Comparison of ENCODE assay signal across 26 cellular contexts in the genomic region with DNA sequence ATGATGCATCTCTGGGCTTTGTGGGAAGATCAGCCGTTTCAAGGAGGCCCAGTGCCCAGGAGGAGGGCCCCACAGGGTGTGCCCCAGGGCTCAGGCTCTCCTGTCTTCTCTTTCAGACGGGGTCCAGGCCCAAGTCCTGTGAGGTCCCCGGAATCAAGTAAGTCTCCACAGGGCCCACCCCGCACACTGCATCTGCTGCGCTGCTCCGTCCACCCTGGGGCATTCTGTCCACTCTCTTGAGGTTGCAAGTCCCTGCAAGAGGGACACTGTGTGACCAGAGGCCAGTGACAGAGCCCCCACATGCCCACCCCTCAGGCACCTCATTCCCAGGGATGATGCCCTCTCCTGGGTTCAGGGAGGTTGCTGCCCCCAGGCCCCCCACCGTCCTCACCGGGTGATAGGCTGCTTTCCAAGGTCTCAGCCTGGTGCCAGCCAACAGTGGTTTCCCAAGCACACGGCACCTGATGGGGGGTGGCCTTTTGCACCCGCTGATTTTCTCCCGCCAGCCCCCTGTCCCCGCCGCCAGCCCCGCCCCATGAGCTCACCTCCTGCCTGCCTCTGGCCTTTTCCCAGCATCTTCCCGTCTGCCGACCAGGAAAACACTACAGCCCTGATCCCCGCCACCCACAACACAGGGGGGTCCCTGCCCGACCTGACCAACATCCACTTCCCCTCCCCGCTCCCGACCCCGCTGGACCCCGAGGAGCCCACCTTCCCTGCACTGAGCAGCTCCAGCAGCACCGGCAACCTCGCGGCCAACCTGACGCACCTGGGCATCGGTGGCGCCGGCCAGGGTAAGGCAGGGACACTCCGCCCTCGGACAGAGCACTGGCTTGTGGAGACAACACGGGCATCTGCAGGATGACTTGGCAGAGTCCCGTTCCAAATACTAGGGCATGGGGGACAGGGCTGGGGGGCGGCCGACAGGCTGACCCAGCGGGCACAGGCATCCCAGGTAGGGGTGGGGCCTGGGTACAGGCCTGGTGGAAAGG. TPM values are rescaled to one million over a fixed set of nuclear protein-coding genes. Genes with fewer than 3 reads are reported as not detected.
"Had no signal": no experiment of that assay in that cellular context is flagged by ENCODE, and none has a peak within 500 bp of the region (broad histone marks: within the 10 kb centered on the region; RNA-seq: fewer than 3 reads in every experiment).

No MANE protein-coding gene starts in this region.

- H3K27ac Mint-ChIP-seq: activated B cell treated with CpG ODN at 0.5 μM for 24 hours; activated CD4-positive, alpha-beta T cell treated with anti-CD3 and anti-CD28 coated beads, Interleukin-2, amount 10 ng/mL, durations not matched to agents 24 days and 14 days; activated CD8-positive, alpha-beta memory T cell treated with anti-CD3 and anti-CD28 coated beads, Interleukin-2, amount 10 ng/mL, durations not matched to agents 7 days and 5 days; activated naive CD4-positive, alpha-beta T cell treated with anti-CD3 and anti-CD28 coated beads, Interleukin-2, amount 50 U/mL, for 24 hours; activated T-cell treated with anti-CD3 and anti-CD28 coated beads, Interleukin-2, amount 50 U/mL, for 24 hours; activated T-helper 1 cell treated with anti-CD3 and anti-CD28 coated beads, Interleukin-12 subunit alpha, Interleukin-12 subunit beta, Interleukin-2, Interleukin-4 antibody, amounts not matched to agents 30 ng/mL and 10 ng/mL and 1 ng/mL, durations not matched to agents 14 hours and 24 hours and 36 hours; T-helper 1 cell treated with Interleukin-12 subunit alpha and Interleukin-12 subunit beta and Interleukin-4 antibody, amounts not matched to agents 30 μg/mL and 1 μg/mL, for 36 hours had no signal

- H3K4me3 Mint-ChIP-seq: activated B cell treated with CpG ODN at 0.5 μM for 24 hours; activated CD4-positive, alpha-beta T cell treated with anti-CD3 and anti-CD28 coated beads, Interleukin-2, amount 10 ng/mL, durations not matched to agents 24 days and 14 days; activated CD8-positive, alpha-beta memory T cell treated with anti-CD3 and anti-CD28 coated beads, Interleukin-2, amount 10 ng/mL, durations not matched to agents 7 days and 5 days; activated naive CD4-positive, alpha-beta T cell treated with anti-CD3 and anti-CD28 coated beads, Interleukin-2, amount 50 U/mL, for 24 hours; activated T-cell treated with anti-CD3 and anti-CD28 coated beads, Interleukin-2, amount 50 U/mL, for 24 hours; activated T-helper 1 cell treated with anti-CD3 and anti-CD28 coated beads, Interleukin-12 subunit alpha, Interleukin-12 subunit beta, Interleukin-2, Interleukin-4 antibody, amounts not matched to agents 30 ng/mL and 10 ng/mL and 1 ng/mL, durations not matched to agents 14 hours and 24 hours and 36 hours; T-helper 1 cell treated with Interleukin-12 subunit alpha and Interleukin-12 subunit beta and Interleukin-4 antibody, amounts not matched to agents 30 μg/mL and 1 μg/mL, for 36 hours had no signal

- DNase-seq: activated B cell treated with CpG ODN at 0.5 μM for 24 hours; activated CD4-positive, alpha-beta T cell treated with anti-CD3 and anti-CD28 coated beads for 1 hour; activated CD4-positive, alpha-beta T cell treated with anti-CD3 and anti-CD28 coated beads, Interleukin-2, amount 10 ng/mL, durations not matched to agents 24 days and 14 days; activated CD4-positive, alpha-beta T cell treated with anti-CD3 and anti-CD28 coated beads, Interleukin-2, amount 50 U/mL, for 48 hours; activated CD8-positive, alpha-beta memory T cell treated with anti-CD3 and anti-CD28 coated beads, Interleukin-2, amount 10 ng/mL, durations not matched to agents 7 days and 5 days; activated effector memory CD4-positive, alpha-beta T cell treated with Interleukin-2 at 50 U/mL for 16 hours; activated naive CD4-positive, alpha-beta T cell; activated T-cell treated with anti-CD3 and anti-CD28 coated beads, Interleukin-2, amount 50 U/mL, for 24 hours; aorta; KG1; NCI-H1048; NCI-H1930; NCI-H2107; NCI-H345; NCI-H510A; NCI-H526 treated with DMSO at 0.1 percent for 48 hours; SHP77 treated with DMSO at 0.1 percent for 48 hours; T-helper 9 cell had no signal

- H3K27ac ChIP-seq: breast epithelium had no signal

- H3K9me3 ChIP-seq: breast epithelium had no signal

- ATAC-seq: activated CD8-positive, alpha-beta memory T cell treated with anti-CD3 and anti-CD28 coated beads, Interleukin-2, amount 10 ng/mL, durations not matched to agents 7 days and 5 days had no signal

- H3K36me3 Mint-ChIP-seq: activated CD8-positive, alpha-beta memory T cell treated with anti-CD3 and anti-CD28 coated beads, Interleukin-2, amount 10 ng/mL, durations not matched to agents 7 days and 5 days; activated naive CD4-positive, alpha-beta T cell treated with anti-CD3 and anti-CD28 coated beads, Interleukin-2, amount 50 U/mL, for 24 hours had no signal

- H3K27me3 ChIP-seq: breast epithelium had no signal

- H3K4me3 ChIP-seq: breast epithelium had no signal

- H3K36me3 ChIP-seq: breast epithelium had no signal

- FAIRE-seq: RCC 7860 had no signal

- H3K4me1 Mint-ChIP-seq: activated CD4-positive, alpha-beta T cell treated with anti-CD3 and anti-CD28 coated beads, Interleukin-2, amount 10 ng/mL, durations not matched to agents 24 days and 14 days; activated naive CD4-positive, alpha-beta T cell treated with anti-CD3 and anti-CD28 coated beads, Interleukin-2, amount 50 U/mL, for 24 hours had no signal

- H3K9me3 Mint-ChIP-seq: activated B cell treated with CpG ODN at 0.5 μM for 24 hours; activated CD4-positive, alpha-beta T cell treated with anti-CD3 and anti-CD28 coated beads, Interleukin-2, amount 10 ng/mL, durations not matched to agents 24 days and 14 days; activated naive CD4-positive, alpha-beta T cell treated with anti-CD3 and anti-CD28 coated beads, Interleukin-2, amount 50 U/mL, for 24 hours; activated T-cell treated with anti-CD3 and anti-CD28 coated beads, Interleukin-2, amount 50 U/mL, for 24 hours; activated T-helper 1 cell treated with anti-CD3 and anti-CD28 coated beads, Interleukin-12 subunit alpha, Interleukin-12 subunit beta, Interleukin-2, Interleukin-4 antibody, amounts not matched to agents 30 ng/mL and 10 ng/mL and 1 ng/mL, durations not matched to agents 14 hours and 24 hours and 36 hours; T-helper 1 cell treated with Interleukin-12 subunit alpha and Interleukin-12 subunit beta and Interleukin-4 antibody, amounts not matched to agents 30 μg/mL and 1 μg/mL, for 36 hours had no signal

- H3K27me3 Mint-ChIP-seq: activated B cell treated with CpG ODN at 0.5 μM for 24 hours; activated CD4-positive, alpha-beta T cell treated with anti-CD3 and anti-CD28 coated beads, Interleukin-2, amount 10 ng/mL, durations not matched to agents 24 days and 14 days; activated CD8-positive, alpha-beta memory T cell treated with anti-CD3 and anti-CD28 coated beads, Interleukin-2, amount 10 ng/mL, durations not matched to agents 7 days and 5 days; activated naive CD4-positive, alpha-beta T cell treated with anti-CD3 and anti-CD28 coated beads, Interleukin-2, amount 50 U/mL, for 24 hours; activated T-cell treated with anti-CD3 and anti-CD28 coated beads, Interleukin-2, amount 50 U/mL, for 24 hours had no signal

RNA-seq across cellular contexts. Expression of a gene that starts 31.4 kb away (rescaled TPM):
- total RNA-seq: activated CD4-positive, alpha-beta T cell treated with anti-CD3 and anti-CD28 coated beads, Interleukin-2, amount 10 ng/mL, durations not matched to agents 24 days and 14 days; activated CD8-positive, alpha-beta memory T cell treated with anti-CD3 and anti-CD28 coated beads, Interleukin-2, amount 10 ng/mL, durations not matched to agents 7 days and 5 days; activated T-helper 1 cell treated with anti-CD3 and anti-CD28 coated beads, Interleukin-12 subunit alpha, Interleukin-12 subunit beta, Interleukin-2, Interleukin-4 antibody, amounts not matched to agents 30 ng/mL and 10 ng/mL and 1 ng/mL, durations not matched to agents 14 hours and 24 hours and 36 hours; LHCN-M2; M059J; SK-MEL-5 had no signal
